ENCODE assay signal across 8 cellular contexts in genomic region chr5:66554211-66554610, GRCh38. TPM values are rescaled to one million over a fixed set of nuclear protein-coding genes. Genes with fewer than 3 reads are reported as not detected.
DNase-seq lines count a peak whose midpoint lies in the region; ATAC-seq and TF ChIP-seq lines count a peak whose summit lies in the region.

No MANE protein-coding gene starts in this region.

- no peak overlapping the region for H3K4me3 ChIP-seq in cardiac fibroblast (replicated peaks in 1 of 2; ENCODE audit: low read depth in 2 of 2, low read length in 2 of 2)

- DNase-seq in NAMALWA (ENCODE audit: low spot score) (peak; percentile 88), cardiac fibroblast (ENCODE audit: low read depth in 2 of 2) (peak; percentile 60 to 61), ecto neural progenitor cell (ENCODE audit: low spot score) (no peak), Right ventricle myocardium inferior (ENCODE audit: missing footprints) (no peak), NCI-H2227 treated with DMSO at 0.1 percent for 48 hours (lab: John Stamatoyannopoulos, UW) (no peak), NCI-H1417 (lab: John Stamatoyannopoulos, UW) (no peak)

- ATAC-seq in GM18870 (IDR thresholded peaks at IDR 0.05; ENCODE audit: unreplicated experiment) (peak; percentile 96), HG02642 (IDR thresholded peaks at IDR 0.05; ENCODE audit: poor library complexity, unreplicated experiment) (peak; percentile 99), Right ventricle myocardium inferior (no peak)

- no peak for TF ChIP-seq CTCF in cardiac fibroblast (IDR thresholded peaks at IDR 0.05; ENCODE audit: low read depth, low read length)

- intact Hi-C loops in Right ventricle myocardium inferior (cut with DNase I), result no loop called here

RNA-seq across cellular contexts. Expression of gene MAST4, which starts 42.0 kb away (rescaled TPM):
- total RNA-seq in Right ventricle myocardium inferior, result 39.6 TPM

Comparison
In these comparisons a context has a peak if more than half of its experiments do, and no peak if none do; other contexts are left out.
1. DNase-seq: peak in NAMALWA (single experiment) and cardiac fibroblast (2 of 2); none in ecto neural progenitor cell (single experiment), Right ventricle myocardium inferior (single experiment), NCI-H2227 treated with DMSO at 0.1 percent for 48 hours (single experiment) and NCI-H1417 (0 of 3).